Comparison of ENCODE assay signal across 15 cellular contexts in genomic region chr2:57890993-57891688, GRCh38.
"Had no signal": no experiment of that assay in that cellular context is flagged by ENCODE, and none has a peak within 500 bp of the region (broad histone marks: within the 10 kb centered on the region; RNA-seq: fewer than 3 reads in every experiment).

No MANE protein-coding gene starts in this region.

- DNase-seq: activated B cell treated with CpG ODN at 0.5 μM for 24 hours; activated CD4-positive, alpha-beta T cell treated with anti-CD3 and anti-CD28 coated beads, Interleukin-2, amount 10 ng/mL, durations not matched to agents 7 days and 5 days; activated naive CD4-positive, alpha-beta T cell treated with anti-CD3 and anti-CD28 coated beads, Interleukin-2, amount 50 U/mL, for 16 hours; activated T-cell treated with anti-CD3 and anti-CD28 coated beads, Interleukin-2, amount 50 U/mL, for 1 hour; dorsolateral prefrontal cortex; left cardiac atrium; naive thymus-derived CD4-positive, alpha-beta T cell; retina; spleen; stimulated activated CD4-positive, alpha-beta T cell treated with anti-CD3 and anti-CD28 coated beads, Interleukin-1b, Interleukin-23, amount 100 ng/mL, for 48 hours; upper lobe of left lung had no signal

- ATAC-seq: esophagus mucosa, left cardiac atrium had no signal

- H3K36me3 ChIP-seq: breast epithelium, spleen, upper lobe of left lung had no signal

- H3K9me3 ChIP-seq: breast epithelium, spleen, upper lobe of left lung had no signal

- H3K27me3 ChIP-seq: breast epithelium, dorsolateral prefrontal cortex, spleen, upper lobe of left lung had no signal

- H3K4me3 ChIP-seq: breast epithelium, dorsolateral prefrontal cortex, lung, spleen, upper lobe of left lung had no signal

- H3K27ac ChIP-seq: breast epithelium, dorsolateral prefrontal cortex, foreskin keratinocyte, spleen, upper lobe of left lung had no signal

- H3K4me1 ChIP-seq: breast epithelium, foreskin keratinocyte, spleen, upper lobe of left lung had no signal
